12 cellular contexts compared by ENCODE assay signal in genomic region chr20:32764000-32764960, GRCh38. TPM values are rescaled to one million over a fixed set of nuclear protein-coding genes. Genes with fewer than 3 reads are reported as not detected.
DNase-seq lines count a peak whose midpoint lies in the region; ATAC-seq and TF ChIP-seq lines count a peak whose summit lies in the region.
"Had no signal": no experiment of that assay in that cellular context is flagged by ENCODE, and none has a peak within 500 bp of the region (broad histone marks: within the 10 kb centered on the region; RNA-seq: fewer than 3 reads in every experiment).

No MANE protein-coding gene starts in this region.

- H3K79me2 ChIP-seq in OCI-LY1 (ENCODE audit: insufficient read depth, low read length) = no peaks in the 10 kb centered on the region

- no peak overlapping the region for H2AFZ ChIP-seq in OCI-LY1 (ENCODE audit: low read length)

- ATAC-seq in activated naive CD8-positive, alpha-beta T cell treated with anti-CD3 and anti-CD28 coated beads, Interleukin-2, amount 10 ng/mL, durations not matched to agents 7 days and 5 days (ENCODE audit: low read depth) = no peak
- ATAC-seq in activated naive CD8-positive, alpha-beta T cell treated with anti-CD3 and anti-CD28 coated beads, Interleukin-2, amount 50 U/mL, for 24 hours = no peak
- ATAC-seq in stimulated activated effector memory CD8-positive, alpha-beta T cell treated with anti-CD3 and anti-CD28 coated beads, Interleukin-12 subunit alpha, Interleukin-12 subunit beta, amount 100 ng/mL, for 72 hours = no peak
- no peak for ATAC-seq in Right ventricle myocardium superior (ENCODE audit: poor library complexity)

- H3F3A ChIP-seq in OCI-LY1 (ENCODE audit: insufficient read depth, low read length) = 0 out of 2 replicates have a peak, but pooled peaks cover 5% of the 10 kb centered on the region

- H3K27ac Mint-ChIP-seq in activated naive CD8-positive, alpha-beta T cell treated with anti-CD3 and anti-CD28 coated beads, Interleukin-2, amount 10 ng/mL, durations not matched to agents 7 days and 5 days = no peak overlapping the region
- no peak overlapping the region for H3K27ac Mint-ChIP-seq in activated naive CD8-positive, alpha-beta T cell treated with anti-CD3 and anti-CD28 coated beads, Interleukin-2, amount 50 U/mL, for 24 hours
- no peak overlapping the region for H3K27ac Mint-ChIP-seq in stimulated activated effector memory CD8-positive, alpha-beta T cell treated with anti-CD3 and anti-CD28 coated beads, Interleukin-12 subunit alpha, Interleukin-12 subunit beta, amount 100 ng/mL, for 72 hours

- DNase-seq in activated naive CD8-positive, alpha-beta T cell treated with anti-CD3 and anti-CD28 coated beads, Interleukin-2, amount 10 ng/mL, durations not matched to agents 7 days and 5 days = no peak
- no peak for DNase-seq in activated naive CD8-positive, alpha-beta T cell treated with anti-CD3 and anti-CD28 coated beads, Interleukin-2, amount 50 U/mL, for 24 hours
- DNase-seq in iPS DF 6.9 (ENCODE audit: low read depth, low spot score) = no peak
- no peak for DNase-seq in stimulated activated effector memory CD8-positive, alpha-beta T cell treated with anti-CD3 and anti-CD28 coated beads, Interleukin-12 subunit alpha, Interleukin-12 subunit beta, amount 100 ng/mL, for 72 hours (ENCODE audit: low spot score in 2 of 2)
- no peak for DNase-seq in stimulated activated CD4-positive, alpha-beta T cell treated with anti-CD3 and anti-CD28 coated beads, Interleukin-15, amount 100 ng/mL, for 24 hours
- DNase-seq in NCI-H146 (lab: John Stamatoyannopoulos, UW) = no peak
- no peak for DNase-seq in Right ventricle myocardium superior
- DNase-seq: dorsolateral prefrontal cortex, kidney glomerular epithelial cell, NCI-H187, right cardiac atrium had no signal

- H3K36me3 ChIP-seq in OCI-LY1 (ENCODE audit: insufficient read depth, low read length) (no peaks in the 10 kb centered on the region), iPS DF 6.9 (ENCODE audit: control insufficient read depth, insufficient read depth, low read length) (peaks cover 19% of the 10 kb centered on the region)

- H3K4me3 ChIP-seq in OCI-LY1 (ENCODE audit: low read depth, low read length, poor library complexity, severe bottlenecking) (peak overlapping the region; percentile 93), iPS DF 6.9 (ENCODE audit: low read length) (peak overlapping the region; percentile 100; the same call in 1 of the 2 replicates)

- intact Hi-C loops in Right ventricle myocardium superior (cut with DNase I) = no loop called here

- H3K9ac ChIP-seq in OCI-LY1 (ENCODE audit: low read length) = peak overlapping the region; percentile 84; the same call in 1 of the 2 replicates

- no peaks in the 10 kb centered on the region for H3K36me3 Mint-ChIP-seq in activated naive CD8-positive, alpha-beta T cell treated with anti-CD3 and anti-CD28 coated beads, Interleukin-2, amount 10 ng/mL, durations not matched to agents 7 days and 5 days
- no peaks in the 10 kb centered on the region for H3K36me3 Mint-ChIP-seq in activated naive CD8-positive, alpha-beta T cell treated with anti-CD3 and anti-CD28 coated beads, Interleukin-2, amount 50 U/mL, for 24 hours (ENCODE audit: low read depth)
- no peaks in the 10 kb centered on the region for H3K36me3 Mint-ChIP-seq in stimulated activated effector memory CD8-positive, alpha-beta T cell treated with anti-CD3 and anti-CD28 coated beads, Interleukin-12 subunit alpha, Interleukin-12 subunit beta, amount 100 ng/mL, for 72 hours

- peak overlapping the region; percentile 92 for H3K4me3 Mint-ChIP-seq in activated naive CD8-positive, alpha-beta T cell treated with anti-CD3 and anti-CD28 coated beads, Interleukin-2, amount 10 ng/mL, durations not matched to agents 7 days and 5 days
- H3K4me3 Mint-ChIP-seq in activated naive CD8-positive, alpha-beta T cell treated with anti-CD3 and anti-CD28 coated beads, Interleukin-2, amount 50 U/mL, for 24 hours = no peak overlapping the region
- H3K4me3 Mint-ChIP-seq in stimulated activated effector memory CD8-positive, alpha-beta T cell treated with anti-CD3 and anti-CD28 coated beads, Interleukin-12 subunit alpha, Interleukin-12 subunit beta, amount 100 ng/mL, for 72 hours = peak overlapping the region; percentile 82

- no peaks in the 10 kb centered on the region for H4K20me1 ChIP-seq in OCI-LY1 (ENCODE audit: insufficient read depth, low read length)

- peaks cover 26% of the 10 kb centered on the region for H3K4me1 Mint-ChIP-seq in activated naive CD8-positive, alpha-beta T cell treated with anti-CD3 and anti-CD28 coated beads, Interleukin-2, amount 10 ng/mL, durations not matched to agents 7 days and 5 days
- H3K4me1 Mint-ChIP-seq in activated naive CD8-positive, alpha-beta T cell treated with anti-CD3 and anti-CD28 coated beads, Interleukin-2, amount 50 U/mL, for 24 hours = peaks cover 6% of the 10 kb centered on the region
- peaks cover 14% of the 10 kb centered on the region for H3K4me1 Mint-ChIP-seq in stimulated activated effector memory CD8-positive, alpha-beta T cell treated with anti-CD3 and anti-CD28 coated beads, Interleukin-12 subunit alpha, Interleukin-12 subunit beta, amount 100 ng/mL, for 72 hours

- peaks cover 4% of the 10 kb centered on the region for H3K27me3 Mint-ChIP-seq in activated naive CD8-positive, alpha-beta T cell treated with anti-CD3 and anti-CD28 coated beads, Interleukin-2, amount 10 ng/mL, durations not matched to agents 7 days and 5 days
- peaks cover 17% of the 10 kb centered on the region for H3K27me3 Mint-ChIP-seq in activated naive CD8-positive, alpha-beta T cell treated with anti-CD3 and anti-CD28 coated beads, Interleukin-2, amount 50 U/mL, for 24 hours

- POLR2A ChIA-PET in activated naive CD8-positive, alpha-beta T cell treated with anti-CD3 and anti-CD28 coated beads, Interleukin-2, amount 10 ng/mL, durations not matched to agents 7 days and 5 days (lab: Charles Lee) = interaction anchor here (0.5 to 3.2 kb wide), 6 partner anchors 9 to 90 kb away, joined by 3 to 33 read pairs (median 8); partner anchors contain the start of genes C20orf203 and COMMD7

- H3K9me2 ChIP-seq in OCI-LY1 (ENCODE audit: low read depth, low read length) = no peaks in the 10 kb centered on the region

- no peaks in the 10 kb centered on the region for H3K27me3 ChIP-seq in OCI-LY1 (ENCODE audit: insufficient read depth, low read length)
- no peaks in the 10 kb centered on the region for H3K27me3 ChIP-seq in iPS DF 6.9 (ENCODE audit: control insufficient read depth, insufficient read depth, low read length)
- H3K27me3 ChIP-seq: dorsolateral prefrontal cortex had no signal

- peak overlapping the region; percentile 39 for H3K27ac ChIP-seq in OCI-LY1 (ENCODE audit: low read depth, low read length, poor library complexity, severe bottlenecking)
- no peak overlapping the region for H3K27ac ChIP-seq in iPS DF 6.9 (ENCODE audit: low read length)

- WGBS in iPS DF 6.9 (ENCODE audit: insufficient coverage, insufficient read length) = no CpG with 5 or more reads among the region's 17 CpGs

- no peaks in the 10 kb centered on the region for H3K9me3 ChIP-seq in OCI-LY1 (ENCODE audit: low read length)
- no peaks in the 10 kb centered on the region for H3K9me3 ChIP-seq in iPS DF 6.9 (ENCODE audit: control insufficient read depth, insufficient read depth, low read length)

- H3K9me3 Mint-ChIP-seq in activated naive CD8-positive, alpha-beta T cell treated with anti-CD3 and anti-CD28 coated beads, Interleukin-2, amount 10 ng/mL, durations not matched to agents 7 days and 5 days = no peaks in the 10 kb centered on the region
- no peaks in the 10 kb centered on the region for H3K9me3 Mint-ChIP-seq in activated naive CD8-positive, alpha-beta T cell treated with anti-CD3 and anti-CD28 coated beads, Interleukin-2, amount 50 U/mL, for 24 hours
- H3K9me3 Mint-ChIP-seq in stimulated activated effector memory CD8-positive, alpha-beta T cell treated with anti-CD3 and anti-CD28 coated beads, Interleukin-12 subunit alpha, Interleukin-12 subunit beta, amount 100 ng/mL, for 72 hours = no peaks in the 10 kb centered on the region

- H3K4me1 ChIP-seq in OCI-LY1 (ENCODE audit: insufficient read depth, low read length, severe bottlenecking) (peaks cover 35% of the 10 kb centered on the region), iPS DF 6.9 (ENCODE audit: control insufficient read depth, insufficient read depth, low read length) (peaks cover 2% of the 10 kb centered on the region; the same call in 1 of the 2 replicates)

- TF ChIP-seq CTCF in OCI-LY1 (IDR thresholded peaks at IDR 0.05; ENCODE audit: low read length) = no peak

- peak overlapping the region; percentile 97 for H3K4me2 ChIP-seq in OCI-LY1 (ENCODE audit: low read length)

RNA-seq across cellular contexts. Expression of gene DNMT3B, which starts 2.1 kb away (rescaled TPM):
- 1 to 10 TPM; 4.9 to 6.6 TPM for total RNA-seq in activated naive CD8-positive, alpha-beta T cell treated with anti-CD3 and anti-CD28 coated beads, Interleukin-2, amount 10 ng/mL, durations not matched to agents 7 days and 5 days
- total RNA-seq in Right ventricle myocardium superior = 0.22 TPM

RNA-seq across cellular contexts. Expression of gene COMMD7, which starts 21.0 kb away (rescaled TPM):
- 10 to 100 TPM; 52.6 to 55.6 TPM for total RNA-seq in activated naive CD8-positive, alpha-beta T cell treated with anti-CD3 and anti-CD28 coated beads, Interleukin-2, amount 10 ng/mL, durations not matched to agents 7 days and 5 days
- total RNA-seq in Right ventricle myocardium superior = 47.8 TPM

RNA-seq across cellular contexts. Expression of gene MAPRE1, which starts 55.5 kb away (rescaled TPM):
- 100 to 1,000 TPM; 108 to 109 TPM for total RNA-seq in activated naive CD8-positive, alpha-beta T cell treated with anti-CD3 and anti-CD28 coated beads, Interleukin-2, amount 10 ng/mL, durations not matched to agents 7 days and 5 days
- 58.9 TPM for total RNA-seq in Right ventricle myocardium superior
